ENCODE assay signal across 12 cellular contexts in the genomic region with DNA sequence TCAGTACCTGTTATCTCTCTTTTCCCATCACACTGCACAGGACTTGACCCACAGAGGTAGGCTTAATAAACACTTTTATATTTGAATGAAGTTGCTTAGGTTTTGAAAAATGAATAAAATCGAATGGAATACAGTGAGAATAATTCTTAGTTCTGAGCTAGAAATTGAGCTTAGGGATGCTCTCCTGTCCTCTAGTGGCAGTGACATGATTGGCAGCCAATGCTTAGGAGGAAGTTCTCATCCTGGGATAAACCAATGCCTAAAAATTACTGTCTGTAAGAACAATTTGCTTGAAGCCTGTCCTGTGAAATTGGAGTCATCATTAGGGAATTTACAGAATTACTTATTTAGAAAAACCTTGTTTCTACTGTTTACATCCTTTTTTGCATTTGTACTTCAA. TPM values are rescaled to one million over a fixed set of nuclear protein-coding genes. Genes with fewer than 3 reads are reported as not detected.
DNase-seq lines count a peak whose midpoint lies in the region; FAIRE-seq and TF ChIP-seq lines count a peak whose summit lies in the region.
"Had no signal": no experiment of that assay in that cellular context is flagged by ENCODE, and none has a peak within 500 bp of the region (broad histone marks: within the 10 kb centered on the region; RNA-seq: fewer than 3 reads in every experiment).

No MANE protein-coding gene starts in this region.

- no peak overlapping the region for H3K9ac ChIP-seq in kidney (ENCODE audit: low read length in 2 of 2)

- H3K27ac ChIP-seq in HL-60 (replicated peaks) (no peak overlapping the region), kidney (ENCODE audit: low read depth in 2 of 2, low read length in 2 of 2) (no peak overlapping the region), tibial artery (no peak overlapping the region), caudate nucleus (ENCODE audit: low read depth, low read length) (no peak overlapping the region)

- no peaks in the 10 kb centered on the region for H3K27me3 ChIP-seq in HL-60 (ENCODE audit: insufficient read depth, poor library complexity, severe bottlenecking)
- H3K27me3 ChIP-seq in tibial artery: no peaks in the 10 kb centered on the region

- DNase-seq in DMS153 (lab: John Stamatoyannopoulos, UW) (peak; percentile 30), HL-60 (ENCODE audit: low read depth in 1 of 2, low spot score in 1 of 2) (no peak), SW480 (ENCODE audit: low spot score) (peak; percentile 13), kidney (no peak), tibial artery (no peak), caudate nucleus (lab: John Stamatoyannopoulos, UW) (no peak), CD1c-positive myeloid dendritic cell (ENCODE audit: extremely low spot score) (no peak), ecto neural progenitor cell (ENCODE audit: low spot score) (no peak)
- DNase-seq: CD4-positive, alpha-beta memory T cell; natural killer cell; T-cell had no signal

- no peaks in the 10 kb centered on the region for H3K9me3 ChIP-seq in kidney (ENCODE audit: control insufficient read depth in 1 of 2, low read length in 2 of 2)
- peaks cover 0 to 5% (median 5%) of the 10 kb centered on the region in 3 donors for H3K9me3 ChIP-seq in tibial artery

- peak; percentile 55 for TF ChIP-seq CTCF in HL-60 (IDR thresholded peaks at IDR 0.05; ENCODE audit: insufficient read depth, low read length)
- TF ChIP-seq CTCF in kidney (IDR thresholded peaks at IDR 0.05; ENCODE audit: borderline replicate concordance, extremely low read depth, insufficient read depth): peak; percentile 20
- no peak for TF ChIP-seq CTCF in tibial artery (IDR thresholded peaks at IDR 0.05)

- H3K4me1 ChIP-seq in kidney (ENCODE audit: control insufficient read depth in 1 of 2, insufficient read depth in 1 of 2, low read depth in 1 of 2, low read length in 2 of 2): no peaks in the 10 kb centered on the region
- no peaks in the 10 kb centered on the region for H3K4me1 ChIP-seq in tibial artery

- H3K4me3 ChIP-seq in HL-60 (replicated peaks; ENCODE audit: insufficient read depth, low read length) (no peak overlapping the region), kidney (ENCODE audit: low read length in 2 of 2) (no peak overlapping the region), tibial artery (no peak overlapping the region)

- no peak for FAIRE-seq in kidney (lab: Jason Lieb, UNC)
- FAIRE-seq: endometrium had no signal

- H3K36me3 ChIP-seq in kidney (ENCODE audit: control insufficient read depth in 1 of 2, insufficient read depth in 2 of 2, low read length in 2 of 2) (no peaks in the 10 kb centered on the region), tibial artery (no peaks in the 10 kb centered on the region)

- intact Hi-C loops in kidney (cut with DNase I) (no loop called here), tibial artery (cut with DNase I; ENCODE audit: low total_unique reads) (no loop called here)

RNA-seq across cellular contexts. Expression of a gene that starts 21.3 kb away (rescaled TPM):
- 4.8 TPM for total RNA-seq in kidney
- polyA plus RNA-seq in kidney (ENCODE audit: insufficient read depth, low read depth, low replicate concordance): 5.6 TPM
- total RNA-seq: CD4-positive, alpha-beta memory T cell; natural killer cell; T-cell had no signal
- polyA plus RNA-seq: CD4-positive, alpha-beta memory T cell had no signal

Comparison
In these comparisons a context has a peak if more than half of its experiments do, and no peak if none do; other contexts are left out.
1. DNase-seq: peak in DMS153 (single experiment) and SW480 (single experiment); none in HL-60 (0 of 2), kidney (single experiment), tibial artery (0 of 2), caudate nucleus (0 of 61), CD1c-positive myeloid dendritic cell (single experiment) and ecto neural progenitor cell (single experiment).
2. CTCF ChIP-seq: peak in HL-60 (single experiment) and kidney (single experiment); none in tibial artery (0 of 2).